Comparison of ENCODE assay signal across 8 cellular contexts in genomic region chr15:49045691-49046112, GRCh38. TPM values are rescaled to one million over a fixed set of nuclear protein-coding genes. Genes with fewer than 3 reads are reported as not detected.
DNase-seq lines count a peak whose midpoint lies in the region; ATAC-seq and TF ChIP-seq lines count a peak whose summit lies in the region.

No MANE protein-coding gene starts in this region.

- peaks cover 15% of the 10 kb centered on the region for H4K20me1 ChIP-seq in osteoblast (ENCODE audit: insufficient read depth, low read length)

- H3K27me3 Mint-ChIP-seq in IgD-negative memory B cell (no peaks in the 10 kb centered on the region), glutamatergic neuron (ENCODE audit: unreplicated experiment) (peaks cover 7% of the 10 kb centered on the region)
- no peaks in the 10 kb centered on the region for H3K27me3 Mint-ChIP-seq in activated T-cell treated with anti-CD3 and anti-CD28 coated beads, Interleukin-2, amount 50 U/mL, for 4 hours (ENCODE audit: low read depth)

- H3K36me3 Mint-ChIP-seq in IgD-negative memory B cell (peaks cover 3% of the 10 kb centered on the region), glutamatergic neuron (ENCODE audit: unreplicated experiment) (no peaks in the 10 kb centered on the region)
- no peaks in the 10 kb centered on the region for H3K36me3 Mint-ChIP-seq in activated T-cell treated with anti-CD3 and anti-CD28 coated beads, Interleukin-2, amount 50 U/mL, for 4 hours (ENCODE audit: insufficient read depth)

- H3K4me3 Mint-ChIP-seq in IgD-negative memory B cell (peak overlapping the region; percentile 96 to 100 (median 99)), glutamatergic neuron (ENCODE audit: unreplicated experiment) (peak overlapping the region; percentile 87)
- peak overlapping the region; percentile 93 for H3K4me3 Mint-ChIP-seq in activated T-cell treated with anti-CD3 and anti-CD28 coated beads, Interleukin-2, amount 50 U/mL, for 4 hours

- peaks cover 55% of the 10 kb centered on the region for H3K79me2 ChIP-seq in osteoblast (ENCODE audit: insufficient read depth, low read length)

- H3K27ac Mint-ChIP-seq in IgD-negative memory B cell, result peak overlapping the region; percentile 97 to 100 (median 99)
- peak overlapping the region; percentile 90 for H3K27ac Mint-ChIP-seq in glutamatergic neuron (ENCODE audit: unreplicated experiment)

- peak overlapping the region; percentile 93 for H3K4me3 ChIP-seq in osteoblast (ENCODE audit: insufficient read depth, low read length)

- peak overlapping the region; percentile 83 for H3K27ac ChIP-seq in osteoblast (ENCODE audit: low read depth, low read length)

- no peak for TF ChIP-seq CTCF in glutamatergic neuron (IDR thresholded peaks at IDR 0.05; ENCODE audit: partially characterized antibody, unreplicated experiment)
- no peak for TF ChIP-seq CTCF in osteoblast (IDR thresholded peaks at IDR 0.05; ENCODE audit: extremely low read depth, low read depth, low read length)

- H2AFZ ChIP-seq in osteoblast (ENCODE audit: low read length), result peak overlapping the region; percentile 93

- peak; percentile 29 for ATAC-seq in GM21717 (IDR thresholded peaks at IDR 0.05; ENCODE audit: unreplicated experiment)
- ATAC-seq in activated T-cell treated with anti-CD3 and anti-CD28 coated beads, Interleukin-2, amount 50 U/mL, for 4 hours, result peak; percentile 27 to 30

- H3K4me1 ChIP-seq in osteoblast (ENCODE audit: insufficient read depth, low read length), result peaks cover 15% of the 10 kb centered on the region

- peak overlapping the region; percentile 87 for H3K4me2 ChIP-seq in osteoblast (ENCODE audit: insufficient read depth, low read length)

- H3K4me1 Mint-ChIP-seq in IgD-negative memory B cell, result peaks cover 28 to 36% (median 33%) of the 10 kb centered on the region in 3 donors
- H3K4me1 Mint-ChIP-seq in activated T-cell treated with anti-CD3 and anti-CD28 coated beads, Interleukin-2, amount 50 U/mL, for 4 hours (ENCODE audit: low read depth), result peaks cover 35% of the 10 kb centered on the region
- peaks cover 15% of the 10 kb centered on the region for H3K4me1 Mint-ChIP-seq in glutamatergic neuron (ENCODE audit: low read depth, unreplicated experiment)

- H3K9me3 Mint-ChIP-seq in IgD-negative memory B cell (peaks cover 0 to 3% (median 0%) of the 10 kb centered on the region in 3 donors), glutamatergic neuron (ENCODE audit: unreplicated experiment) (peaks cover 1% of the 10 kb centered on the region)
- H3K9me3 Mint-ChIP-seq in activated T-cell treated with anti-CD3 and anti-CD28 coated beads, Interleukin-2, amount 50 U/mL, for 4 hours, result no peaks in the 10 kb centered on the region

- DNase-seq in NCI-H82 (lab: John Stamatoyannopoulos, UW) (peak; percentile 66), NCI-H82 treated with DMSO at 0.1 percent for 48 hours (lab: John Stamatoyannopoulos, UW; ENCODE audit: unreplicated experiment) (no peak), glutamatergic neuron (peak; percentile 54), osteoblast (ENCODE audit: insufficient read length, low spot score, missing footprints) (peak; percentile 61), NCI-H748 (lab: John Stamatoyannopoulos, UW; ENCODE audit: unreplicated experiment) (no peak)
- no peak for DNase-seq in activated T-cell treated with anti-CD3 and anti-CD28 coated beads, Interleukin-2, amount 50 U/mL, for 4 hours

- no peaks in the 10 kb centered on the region for H3K27me3 ChIP-seq in osteoblast (ENCODE audit: insufficient read depth, low read length)

- peaks cover 3% of the 10 kb centered on the region for H3K36me3 ChIP-seq in osteoblast (ENCODE audit: insufficient read depth, low read length)

- H3K9me3 ChIP-seq in osteoblast (ENCODE audit: low read depth, low read length), result no peaks in the 10 kb centered on the region

RNA-seq across cellular contexts. Expression of gene SECISBP2L, which starts 0.5 kb away (rescaled TPM):
- polyA plus RNA-seq in IgD-negative memory B cell, result 31.5 TPM
- 10 to 100 TPM; 14.9 to 21.6 (median 18.8) TPM for total RNA-seq in activated T-cell treated with anti-CD3 and anti-CD28 coated beads, Interleukin-2, amount 50 U/mL, for 4 hours
- 60.2 TPM for total RNA-seq in glutamatergic neuron (ENCODE audit: unreplicated experiment)
- total RNA-seq in osteoblast, result 42.3 and 52.7 TPM in 2 replicates

Comparison
In these comparisons a context has a peak if more than half of its experiments do, and no peak if none do; other contexts are left out.
1. DNase-seq: peak in NCI-H82 (single experiment), glutamatergic neuron (single experiment) and osteoblast (single experiment); none in NCI-H82 treated with DMSO at 0.1 percent for 48 hours (single experiment), activated T-cell treated with anti-CD3 and anti-CD28 coated beads, Interleukin-2, amount 50 U/mL, for 4 hours (single experiment) and NCI-H748 (single experiment).
2. Peak in every context shown above with its lines, with median percentiles within 50 percentile points of each other: H3K4me3 Mint-ChIP-seq.